1 cellular context compared by ENCODE assay signal in the genomic region with DNA sequence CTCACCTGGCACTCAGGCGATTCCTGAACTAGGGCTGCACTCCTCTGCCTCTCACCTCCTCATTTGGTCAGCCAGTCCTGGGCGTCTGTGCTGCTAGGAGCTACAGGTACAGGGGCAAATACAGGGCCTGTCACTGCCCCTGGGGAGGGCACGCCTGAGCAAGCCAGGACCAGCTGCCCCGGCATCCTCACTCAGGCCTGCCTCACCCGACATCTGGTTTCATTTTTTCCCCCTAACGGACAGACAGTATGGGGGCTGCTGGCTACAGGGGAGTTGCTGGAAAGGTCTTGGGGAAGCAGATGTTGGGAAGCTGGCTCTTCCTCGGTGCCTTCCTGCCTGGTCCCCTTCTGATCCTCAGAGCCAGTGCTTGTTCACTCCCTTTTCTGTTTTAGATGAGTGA.
TF ChIP-seq lines count a peak whose summit lies in the region.

No MANE protein-coding gene starts in this region.

TF ChIP-seq in WTC11, 78 proteins besides CTCF, POLR2A, EP300 and RAD21 (continued from another document):
- TF ChIP-seq, protein P1, sequence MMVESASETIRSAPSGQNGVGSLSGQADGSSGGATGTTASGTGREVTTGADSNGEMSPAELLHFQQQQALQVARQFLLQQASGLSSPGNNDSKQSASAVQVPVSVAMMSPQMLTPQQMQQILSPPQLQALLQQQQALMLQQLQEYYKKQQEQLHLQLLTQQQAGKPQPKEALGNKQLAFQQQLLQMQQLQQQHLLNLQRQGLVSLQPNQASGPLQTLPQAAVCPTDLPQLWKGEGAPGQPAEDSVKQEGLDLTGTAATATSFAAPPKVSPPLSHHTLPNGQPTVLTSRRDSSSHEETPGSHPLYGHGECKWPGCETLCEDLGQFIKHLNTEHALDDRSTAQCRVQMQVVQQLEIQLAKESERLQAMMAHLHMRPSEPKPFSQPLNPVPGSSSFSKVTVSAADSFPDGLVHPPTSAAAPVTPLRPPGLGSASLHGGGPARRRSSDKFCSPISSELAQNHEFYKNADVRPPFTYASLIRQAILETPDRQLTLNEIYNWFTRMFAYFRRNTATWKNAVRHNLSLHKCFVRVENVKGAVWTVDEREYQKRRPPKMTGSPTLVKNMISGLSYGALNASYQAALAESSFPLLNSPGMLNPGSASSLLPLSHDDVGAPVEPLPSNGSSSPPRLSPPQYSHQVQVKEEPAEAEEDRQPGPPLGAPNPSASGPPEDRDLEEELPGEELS (CRISPR knock-in tag; IDR thresholded peaks at IDR 0.05), result no peak
- TF ChIP-seq RELA (CRISPR knock-in tag; IDR thresholded peaks at IDR 0.05; ENCODE audit: borderline replicate concordance), result no peak
TF ChIP-seq in WTC11: peak in this region for 0.
